ENCODE assay signal across 8 cellular contexts in the genomic region with DNA sequence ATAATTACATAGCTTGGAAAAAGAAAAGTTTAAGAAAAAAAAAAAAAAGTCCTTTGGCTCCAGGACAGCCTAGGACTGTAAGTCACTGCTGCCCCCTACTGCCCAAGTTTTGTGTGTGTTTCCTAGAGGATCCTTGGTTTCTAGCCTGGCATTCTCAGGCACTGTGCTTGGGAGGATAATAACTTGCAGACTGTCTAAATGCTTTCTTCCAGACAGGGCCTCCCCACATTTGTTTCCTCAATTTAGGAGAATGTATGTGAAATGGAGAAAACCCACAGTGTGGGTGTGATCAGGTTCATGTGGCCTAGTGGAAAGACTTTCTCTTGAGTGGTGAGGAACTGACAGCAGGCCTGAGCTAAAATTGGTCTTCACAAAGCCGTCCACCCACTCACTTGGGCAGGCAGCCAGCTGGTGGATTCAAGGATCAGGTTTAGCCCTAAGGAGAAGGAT.
DNase-seq lines count a peak whose midpoint lies in the region; ATAC-seq and TF ChIP-seq lines count a peak whose summit lies in the region.

No MANE protein-coding gene starts in this region.

- TF ChIP-seq CTCF in GM23338 (conservative IDR thresholded peaks at IDR 0.05; ENCODE audit: low read depth in 2 of 2) = peak; percentile 88 to 89
- peak; percentile 90 for TF ChIP-seq CTCF in VCaP (conservative IDR thresholded peaks at IDR 0.05)
- peak; percentile 78 for TF ChIP-seq CTCF in lower lobe of right lung (IDR thresholded peaks at IDR 0.05)

- H3K4me3 ChIP-seq in GM23338 (no peak overlapping the region), lower lobe of right lung (no peak overlapping the region)

- no peaks in the 10 kb centered on the region for H3K27me3 Mint-ChIP-seq in GM23338 (ENCODE audit: insufficient read depth, low read depth, poor library complexity)

- H3K27ac ChIP-seq in GM23338 (ENCODE audit: low read depth) (no peak overlapping the region), VCaP (no peak overlapping the region), lower lobe of right lung (no peak overlapping the region)

- no peaks in the 10 kb centered on the region for H4K20me1 ChIP-seq in GM23338 (replicated peaks; ENCODE audit: insufficient read depth)

- H3K79me2 ChIP-seq in GM23338 (replicated peaks; ENCODE audit: insufficient read depth) = no peaks in the 10 kb centered on the region; the same call in 1 of the 2 replicates

- H3K9me3 ChIP-seq in lower lobe of right lung = no peaks in the 10 kb centered on the region

- 0 out of 2 replicates have a peak, but pooled peaks cover 3% of the 10 kb centered on the region for H3K9me2 ChIP-seq in GM23338 (ENCODE audit: insufficient read depth)

- H3K9me3 Mint-ChIP-seq in GM23338 = no peaks in the 10 kb centered on the region

- peak; percentile 65 for DNase-seq in COLO668 (lab: John Stamatoyannopoulos, UW; ENCODE audit: unreplicated experiment)
- DNase-seq in GM23338 (ENCODE audit: low spot score) = peak; percentile 93
- peak; percentile 35 for DNase-seq in NCI-H2107 (lab: John Stamatoyannopoulos, UW)
- DNase-seq in dedifferentiated amniotic fluid mesenchymal stem cell (ENCODE audit: extremely low spot score) = peak; percentile 88
- peak; percentile 68 for DNase-seq in lower lobe of right lung
- peak; percentile 34 for DNase-seq in stimulated activated CD8-positive, alpha-beta memory T cell treated with anti-CD3 and anti-CD28 coated beads, Interleukin-4, amount 100 ng/mL, for 24 hours (ENCODE audit: low read depth)

- ATAC-seq in GM23338 = peak; percentile 88
- peak; percentile 80 to 84 for ATAC-seq in lower lobe of right lung
- ATAC-seq in GM18861 (IDR thresholded peaks at IDR 0.05; ENCODE audit: unreplicated experiment) = no peak

- H2AFZ ChIP-seq in GM23338 = no peak overlapping the region

- peaks cover 26% of the 10 kb centered on the region for H3K36me3 Mint-ChIP-seq in GM23338 (ENCODE audit: low read depth)

- intact Hi-C loops in lower lobe of right lung (cut with DNase I) = loop anchor here (10.0 kb wide), 1 partner anchor 339 kb away; no protein-coding TSS in a partner anchor

- H3K4me3 Mint-ChIP-seq in GM23338 = no peak overlapping the region

- no peak overlapping the region; the same call in 1 of the 2 replicates for H3K27ac Mint-ChIP-seq in GM23338

- H3K4me1 Mint-ChIP-seq in GM23338 = peaks cover 18% of the 10 kb centered on the region

- H3K27me3 ChIP-seq in GM23338 (ENCODE audit: insufficient read depth) (no peaks in the 10 kb centered on the region), lower lobe of right lung (ENCODE audit: low read depth) (no peaks in the 10 kb centered on the region)

- H3K36me3 ChIP-seq in GM23338 (ENCODE audit: insufficient read depth) (no peaks in the 10 kb centered on the region), lower lobe of right lung (no peaks in the 10 kb centered on the region)

- H3K4me1 ChIP-seq in GM23338 (ENCODE audit: insufficient read depth) (no peaks in the 10 kb centered on the region; the same call in 1 of the 2 replicates), lower lobe of right lung (no peaks in the 10 kb centered on the region)

- no peak overlapping the region for H3K4me2 ChIP-seq in GM23338

- H3F3A ChIP-seq in GM23338 (replicated peaks; ENCODE audit: low read depth) = no peaks in the 10 kb centered on the region

TF ChIP-seq in GM23338, 12 proteins besides CTCF, POLR2A, EP300 and RAD21:
- TF ChIP-seq ZNF331 (CRISPR knock-in tag; IDR thresholded peaks at IDR 0.05; ENCODE audit: low read depth) = no peak
- TF ChIP-seq NANOG (IDR thresholded peaks at IDR 0.05; ENCODE audit: borderline replicate concordance) = no peak
- TF ChIP-seq, protein P1, sequence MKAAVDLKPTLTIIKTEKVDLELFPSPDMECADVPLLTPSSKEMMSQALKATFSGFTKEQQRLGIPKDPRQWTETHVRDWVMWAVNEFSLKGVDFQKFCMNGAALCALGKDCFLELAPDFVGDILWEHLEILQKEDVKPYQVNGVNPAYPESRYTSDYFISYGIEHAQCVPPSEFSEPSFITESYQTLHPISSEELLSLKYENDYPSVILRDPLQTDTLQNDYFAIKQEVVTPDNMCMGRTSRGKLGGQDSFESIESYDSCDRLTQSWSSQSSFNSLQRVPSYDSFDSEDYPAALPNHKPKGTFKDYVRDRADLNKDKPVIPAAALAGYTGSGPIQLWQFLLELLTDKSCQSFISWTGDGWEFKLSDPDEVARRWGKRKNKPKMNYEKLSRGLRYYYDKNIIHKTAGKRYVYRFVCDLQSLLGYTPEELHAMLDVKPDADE (IDR thresholded peaks at IDR 0.05) = no peak
- TF ChIP-seq EZH2phosphoT487 (IDR thresholded peaks at IDR 0.05; ENCODE audit: unreplicated experiment) = no peak
- TF ChIP-seq STAT1 (IDR thresholded peaks at IDR 0.05; ENCODE audit: unreplicated experiment) = no peak
- TF ChIP-seq, protein P2, sequence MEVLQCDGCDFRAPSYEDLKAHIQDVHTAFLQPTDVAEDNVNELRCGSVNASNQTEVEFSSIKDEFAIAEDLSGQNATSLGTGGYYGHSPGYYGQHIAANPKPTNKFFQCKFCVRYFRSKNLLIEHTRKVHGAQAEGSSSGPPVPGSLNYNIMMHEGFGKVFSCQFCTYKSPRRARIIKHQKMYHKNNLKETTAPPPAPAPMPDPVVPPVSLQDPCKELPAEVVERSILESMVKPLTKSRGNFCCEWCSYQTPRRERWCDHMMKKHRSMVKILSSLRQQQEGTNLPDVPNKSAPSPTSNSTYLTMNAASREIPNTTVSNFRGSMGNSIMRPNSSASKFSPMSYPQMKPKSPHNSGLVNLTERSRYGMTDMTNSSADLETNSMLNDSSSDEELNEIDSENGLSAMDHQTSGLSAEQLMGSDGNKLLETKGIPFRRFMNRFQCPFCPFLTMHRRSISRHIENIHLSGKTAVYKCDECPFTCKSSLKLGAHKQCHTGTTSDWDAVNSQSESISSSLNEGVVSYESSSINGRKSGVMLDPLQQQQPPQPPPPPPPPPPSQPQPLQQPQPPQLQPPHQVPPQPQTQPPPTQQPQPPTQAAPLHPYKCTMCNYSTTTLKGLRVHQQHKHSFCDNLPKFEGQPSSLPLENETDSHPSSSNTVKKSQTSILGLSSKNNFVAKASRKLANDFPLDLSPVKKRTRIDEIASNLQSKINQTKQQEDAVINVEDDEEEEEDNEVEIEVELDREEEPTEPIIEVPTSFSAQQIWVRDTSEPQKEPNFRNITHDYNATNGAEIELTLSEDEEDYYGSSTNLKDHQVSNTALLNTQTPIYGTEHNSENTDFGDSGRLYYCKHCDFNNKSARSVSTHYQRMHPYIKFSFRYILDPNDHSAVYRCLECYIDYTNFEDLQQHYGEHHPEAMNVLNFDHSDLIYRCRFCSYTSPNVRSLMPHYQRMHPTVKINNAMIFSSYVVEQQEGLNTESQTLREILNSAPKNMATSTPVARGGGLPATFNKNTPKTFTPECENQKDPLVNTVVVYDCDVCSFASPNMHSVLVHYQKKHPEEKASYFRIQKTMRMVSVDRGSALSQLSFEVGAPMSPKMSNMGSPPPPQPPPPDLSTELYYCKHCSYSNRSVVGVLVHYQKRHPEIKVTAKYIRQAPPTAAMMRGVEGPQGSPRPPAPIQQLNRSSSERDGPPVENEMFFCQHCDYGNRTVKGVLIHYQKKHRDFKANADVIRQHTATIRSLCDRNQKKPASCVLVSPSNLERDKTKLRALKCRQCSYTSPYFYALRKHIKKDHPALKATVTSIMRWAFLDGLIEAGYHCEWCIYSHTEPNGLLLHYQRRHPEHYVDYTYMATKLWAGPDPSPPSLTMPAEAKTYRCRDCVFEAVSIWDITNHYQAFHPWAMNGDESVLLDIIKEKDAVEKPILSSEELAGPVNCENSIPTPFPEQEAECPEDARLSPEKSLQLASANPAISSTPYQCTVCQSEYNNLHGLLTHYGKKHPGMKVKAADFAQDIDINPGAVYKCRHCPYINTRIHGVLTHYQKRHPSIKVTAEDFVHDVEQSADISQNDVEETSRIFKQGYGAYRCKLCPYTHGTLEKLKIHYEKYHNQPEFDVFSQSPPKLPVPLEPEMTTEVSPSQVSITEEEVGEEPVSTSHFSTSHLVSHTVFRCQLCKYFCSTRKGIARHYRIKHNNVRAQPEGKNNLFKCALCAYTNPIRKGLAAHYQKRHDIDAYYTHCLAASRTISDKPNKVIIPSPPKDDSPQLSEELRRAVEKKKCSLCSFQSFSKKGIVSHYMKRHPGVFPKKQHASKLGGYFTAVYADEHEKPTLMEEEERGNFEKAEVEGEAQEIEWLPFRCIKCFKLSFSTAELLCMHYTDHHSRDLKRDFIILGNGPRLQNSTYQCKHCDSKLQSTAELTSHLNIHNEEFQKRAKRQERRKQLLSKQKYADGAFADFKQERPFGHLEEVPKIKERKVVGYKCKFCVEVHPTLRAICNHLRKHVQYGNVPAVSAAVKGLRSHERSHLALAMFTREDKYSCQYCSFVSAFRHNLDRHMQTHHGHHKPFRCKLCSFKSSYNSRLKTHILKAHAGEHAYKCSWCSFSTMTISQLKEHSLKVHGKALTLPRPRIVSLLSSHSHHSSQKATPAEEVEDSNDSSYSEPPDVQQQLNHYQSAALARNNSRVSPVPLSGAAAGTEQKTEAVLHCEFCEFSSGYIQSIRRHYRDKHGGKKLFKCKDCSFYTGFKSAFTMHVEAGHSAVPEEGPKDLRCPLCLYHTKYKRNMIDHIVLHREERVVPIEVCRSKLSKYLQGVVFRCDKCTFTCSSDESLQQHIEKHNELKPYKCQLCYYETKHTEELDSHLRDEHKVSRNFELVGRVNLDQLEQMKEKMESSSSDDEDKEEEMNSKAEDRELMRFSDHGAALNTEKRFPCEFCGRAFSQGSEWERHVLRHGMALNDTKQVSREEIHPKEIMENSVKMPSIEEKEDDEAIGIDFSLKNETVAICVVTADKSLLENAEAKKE (CRISPR knock-in tag; IDR thresholded peaks at IDR 0.05) = no peak
- TF ChIP-seq ZNF114 (CRISPR knock-in tag; IDR thresholded peaks at IDR 0.05) = no peak

Comparison
In these comparisons a context has a peak if more than half of its experiments do, and no peak if none do; other contexts are left out.
1. DNase-seq: peak in every context shown above with its lines; median percentile 93 in GM23338; 88 in dedifferentiated amniotic fluid mesenchymal stem cell; 68 in lower lobe of right lung; 65 in COLO668; 35 in NCI-H2107; 34 in stimulated activated CD8-positive, alpha-beta memory T cell treated with anti-CD3 and anti-CD28 coated beads, Interleukin-4, amount 100 ng/mL, for 24 hours.